8 cellular contexts compared by ENCODE assay signal in the genomic region with DNA sequence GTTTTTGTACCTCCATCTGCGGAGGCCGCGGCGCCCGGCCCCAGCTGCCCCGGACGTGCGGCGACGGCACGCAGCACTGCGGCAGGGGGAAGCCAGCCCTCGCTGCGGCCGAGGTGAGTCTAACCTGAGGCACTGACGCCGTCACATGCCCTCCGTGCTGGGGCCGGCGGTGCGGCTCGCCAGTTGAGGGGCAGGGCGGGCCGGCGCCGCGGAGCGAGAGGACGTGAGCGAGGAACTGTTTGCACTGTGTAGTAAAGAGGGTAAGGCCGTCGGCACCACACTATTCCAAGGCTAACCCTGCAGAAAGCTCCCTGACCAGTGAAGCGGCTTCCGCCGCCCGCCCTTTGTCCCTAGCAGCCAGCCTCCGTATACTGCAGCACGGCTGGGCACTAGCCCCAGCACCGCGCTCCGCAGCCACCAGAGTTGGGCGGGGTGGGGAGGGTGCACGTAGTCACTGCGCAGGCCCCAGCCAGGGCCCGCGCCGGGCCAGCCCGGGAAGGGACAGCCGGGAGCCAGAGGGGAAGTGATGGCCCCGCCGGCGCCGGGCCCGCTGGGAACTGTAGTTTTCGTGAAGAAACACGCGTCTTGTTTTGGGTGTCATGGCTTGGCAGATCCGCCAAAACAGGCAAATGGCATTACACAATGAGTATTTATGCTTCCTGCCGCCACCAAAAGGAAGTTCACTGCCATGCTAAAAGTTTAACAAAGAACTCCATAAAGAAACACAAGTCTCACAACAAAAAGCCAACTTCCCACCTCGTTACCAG. TPM values are rescaled to one million over a fixed set of nuclear protein-coding genes. Genes with fewer than 3 reads are reported as not detected.
DNase-seq lines count a peak whose midpoint lies in the region; ATAC-seq and TF ChIP-seq lines count a peak whose summit lies in the region.

No MANE protein-coding gene starts in this region.

- H3K9ac ChIP-seq in endodermal cell (ENCODE audit: extremely low read depth, low read length, poor library complexity, severe bottlenecking), result peak overlapping the region; percentile 82

- peak overlapping the region; percentile 23 for H3K27ac Mint-ChIP-seq in Caco-2 (ENCODE audit: unreplicated experiment)
- H3K27ac Mint-ChIP-seq in endodermal cell, result peak overlapping the region; percentile 38

- intact Hi-C loops in Caco-2 (cut with micrococcal nuclease; ENCODE audit: unreplicated experiment), result loop anchor here (1.0 to 10.0 kb wide), 3 partner anchors 19 to 150 kb away; no protein-coding TSS in a partner anchor

- DNase-seq in Caco-2, result peak; percentile 93 to 94
- DNase-seq in HUDEP-2 (lab: John Stamatoyannopoulos, UW; ENCODE audit: unreplicated experiment in 76 of 76), result peak; percentile 28 to 96 (median 90)
- peak; percentile 91 for DNase-seq in NOMO-1 treated with dmso at 0.1 percent for 144 hours (lab: John Stamatoyannopoulos, UW; ENCODE audit: unreplicated experiment)
- peak; percentile 70 for DNase-seq in activated CD8-positive, alpha-beta memory T cell treated with anti-CD3 and anti-CD28 coated beads, Interleukin-2, amount 50 U/mL, for 1 hour (ENCODE audit: extremely low read depth)
- DNase-seq in endodermal cell, result peak; percentile 99
- DNase-seq in stimulated activated CD8-positive, alpha-beta memory T cell treated with anti-CD3 and anti-CD28 coated beads, Interleukin-15, amount 100 ng/mL, for 1 hour (ENCODE audit: low read depth), result peak; percentile 88

- H3K4me3 Mint-ChIP-seq in Caco-2 (ENCODE audit: unreplicated experiment) (peak overlapping the region; percentile 98), endodermal cell (peak overlapping the region; percentile 89)

- H3K27me3 Mint-ChIP-seq in Caco-2 (ENCODE audit: insufficient read depth, unreplicated experiment), result no peaks in the 10 kb centered on the region
- no peaks in the 10 kb centered on the region for H3K27me3 Mint-ChIP-seq in endodermal cell (ENCODE audit: insufficient read depth)

- TF ChIP-seq CTCF in Caco-2 (IDR thresholded peaks at IDR 0.05; ENCODE audit: insufficient read depth in 1 of 2, low read depth in 1 of 2, low read length in 1 of 2, severe bottlenecking in 1 of 2, unreplicated experiment in 1 of 2) (no peak), endodermal cell (conservative IDR thresholded peaks at IDR 0.05) (peak; percentile 18)

- peaks cover 21% of the 10 kb centered on the region for H3K4me1 Mint-ChIP-seq in Caco-2 (ENCODE audit: low read depth, unreplicated experiment)
- H3K4me1 Mint-ChIP-seq in endodermal cell, result peaks cover 25% of the 10 kb centered on the region

- H3K36me3 Mint-ChIP-seq in Caco-2 (ENCODE audit: insufficient read depth, unreplicated experiment) (peaks cover 32% of the 10 kb centered on the region), endodermal cell (ENCODE audit: low read depth) (peaks cover 20% of the 10 kb centered on the region)

- POLR2A ChIA-PET in Caco-2 (lab: Charles Lee), result interaction anchor here (1.0 kb wide), 2 partner anchors 19 to 121 kb away, joined by 3 read pairs; no protein-coding TSS in a partner anchor

- H3K4me3 ChIP-seq in Caco-2 (ENCODE audit: low read depth, low read length) (peak overlapping the region; percentile 97), endodermal cell (ENCODE audit: low read length) (peak overlapping the region; percentile 84), mesodermal cell (ENCODE audit: extremely low read depth, insufficient read depth, low read length, poor library complexity, severe bottlenecking) (peak overlapping the region; percentile 97)

- no peaks in the 10 kb centered on the region for H3K9me3 ChIP-seq in Caco-2
- H3K9me3 ChIP-seq in endodermal cell (ENCODE audit: control insufficient read depth, low read length), result peaks cover 20% of the 10 kb centered on the region
- peaks cover 3% of the 10 kb centered on the region for H3K9me3 ChIP-seq in mesodermal cell (ENCODE audit: control insufficient read depth, low read length)

- CTCF ChIA-PET in Caco-2 (lab: Charles Lee), result interaction anchor here (1.1 to 1.7 kb wide), 4 partner anchors 12 to 156 kb away, joined by 4 to 47 read pairs (median 8); no protein-coding TSS in a partner anchor

- peak; percentile 62 for ATAC-seq in GM21381 (IDR thresholded peaks at IDR 0.05; ENCODE audit: unreplicated experiment)

- H3K27ac ChIP-seq in endodermal cell (ENCODE audit: low read depth, low read length) (peak overlapping the region; percentile 96), mesodermal cell (ENCODE audit: low read depth, low read length, severe bottlenecking) (peak overlapping the region; percentile 96)

- no TSS peak for BruUV-seq in Caco-2 (replicated peaks; lab: Mats Ljungman, UMichigan)

- H3K27me3 ChIP-seq in Caco-2 (replicated peaks; ENCODE audit: control insufficient read depth, insufficient read depth, low read length) (no peaks in the 10 kb centered on the region), endodermal cell (ENCODE audit: control insufficient read depth, insufficient read depth, low read length, poor library complexity, severe bottlenecking) (no peaks in the 10 kb centered on the region)

- H3K4me1 ChIP-seq in Caco-2, result peaks cover 27% of the 10 kb centered on the region
- no peaks in the 10 kb centered on the region for H3K4me1 ChIP-seq in endodermal cell (ENCODE audit: control insufficient read depth, insufficient read depth, low read length)
- no peaks in the 10 kb centered on the region for H3K4me1 ChIP-seq in mesodermal cell (ENCODE audit: control insufficient read depth, insufficient read depth, low read length, poor library complexity, severe bottlenecking)

- WGBS in endodermal cell (ENCODE audit: insufficient coverage in 1 of 2, insufficient read length in 1 of 2), 2 experiments, result 1% methylated on average over 31 to 60 of the region's 60 CpGs
- 0 to 1% methylated on average over 35 to 49 of the region's 60 CpGs for WGBS in mesodermal cell (ENCODE audit: insufficient coverage in 2 of 2), 2 experiments

- H3K9me3 Mint-ChIP-seq in Caco-2 (ENCODE audit: unreplicated experiment) (no peaks in the 10 kb centered on the region), endodermal cell (peaks cover 20% of the 10 kb centered on the region)

- H3K36me3 ChIP-seq in Caco-2 (ENCODE audit: control insufficient read depth, insufficient read depth, low read length), result no peaks in the 10 kb centered on the region
- H3K36me3 ChIP-seq in endodermal cell (ENCODE audit: control insufficient read depth, insufficient read depth, low read length), result peaks cover 8% of the 10 kb centered on the region
- peaks cover 4% of the 10 kb centered on the region for H3K36me3 ChIP-seq in mesodermal cell (ENCODE audit: control insufficient read depth, insufficient read depth, low read length)

RNA-seq across cellular contexts. Expression of a gene that starts 0.6 kb away (rescaled TPM):
- total RNA-seq in Caco-2 (2022) (83.0 and 88.9 TPM in 2 replicates), endodermal cell (100 to 1,000 TPM; 137 to 144 TPM)
- polyA plus RNA-seq in endodermal cell (2013, experiment 1 of 2), result 51.0 TPM
- polyA plus RNA-seq in endodermal cell (2013, experiment 2 of 2), result 47.0 TPM
- 31.7 TPM for polyA plus RNA-seq in mesodermal cell (2013, experiment 1 of 2)
- polyA plus RNA-seq in mesodermal cell (2013, experiment 2 of 2), result 27.1 TPM

Comparison
In these comparisons a context has a peak if more than half of its experiments do, and no peak if none do; other contexts are left out.
1. Peak in every context shown above with its lines: DNase-seq, ATAC-seq, H3K4me3 ChIP-seq and H3K27ac ChIP-seq.